ENCODE assay signal across 17 cellular contexts in genomic region chr16:65176603-65177002, GRCh38.
DNase-seq lines count a peak whose midpoint lies in the region; ATAC-seq and TF ChIP-seq lines count a peak whose summit lies in the region.
"Had no signal": no experiment of that assay in that cellular context is flagged by ENCODE, and none has a peak within 500 bp of the region (broad histone marks: within the 10 kb centered on the region; RNA-seq: fewer than 3 reads in every experiment).

No MANE protein-coding gene starts in this region.

- H3K4me3 ChIP-seq in choroid plexus epithelial cell (ENCODE audit: low read depth, low read length) = no peak overlapping the region
- H3K4me3 ChIP-seq: esophagus muscularis mucosa, suprapubic skin had no signal

- TF ChIP-seq CTCF in choroid plexus epithelial cell (conservative IDR thresholded peaks at IDR 0.05; ENCODE audit: low read depth, low read length) = no peak

- no peaks in the 10 kb centered on the region for H3K4me1 Mint-ChIP-seq in stimulated activated memory B cell treated with anti-CD40 and anti-IgM and Interleukin-4, amounts not matched to agents 10 μg/mL and 1 μg/mL and 100 μg/mL, for 72 hours
- H3K4me1 Mint-ChIP-seq: activated CD4-positive, alpha-beta T cell treated with anti-CD3 and anti-CD28 coated beads, Interleukin-2, amount 10 ng/mL, durations not matched to agents 24 days and 14 days; T-helper 17 cell had no signal

- H3K27me3 Mint-ChIP-seq in stimulated activated memory B cell treated with anti-CD40 and anti-IgM and Interleukin-4, amounts not matched to agents 10 μg/mL and 1 μg/mL and 100 μg/mL, for 72 hours = no peaks in the 10 kb centered on the region
- H3K27me3 Mint-ChIP-seq: activated CD4-positive, alpha-beta T cell treated with anti-CD3 and anti-CD28 coated beads, Interleukin-2, amount 10 ng/mL, durations not matched to agents 24 days and 14 days; T-helper 17 cell had no signal

- DNase-seq in HCEC 1CT = peak; percentile 86
- DNase-seq in choroid plexus epithelial cell (ENCODE audit: low read depth) = peak; percentile 96
- peak; percentile 35 for DNase-seq in kidney tubule cell (ENCODE audit: low spot score)
- peak; percentile 52 for DNase-seq in stromal cell of bone marrow (ENCODE audit: low read depth)
- no peak for DNase-seq in stimulated activated CD4-positive, alpha-beta T cell treated with anti-CD3 and anti-CD28 coated beads, Interleukin-15, amount 100 ng/mL, for 24 hours
- DNase-seq in C1 segment of cervical spinal cord (lab: John Stamatoyannopoulos, UW) = no peak
- DNase-seq in NCI-H187 (lab: John Stamatoyannopoulos, UW) = no peak
- DNase-seq: activated CD4-positive, alpha-beta T cell treated with anti-CD3 and anti-CD28 coated beads, Interleukin-2, amount 10 ng/mL, durations not matched to agents 24 days and 14 days; Caco-2; NCI-H446 treated with DMSO at 0.1 percent for 48 hours; PC-3; T-helper 17 cell had no signal

- no peak overlapping the region for H3K27ac Mint-ChIP-seq in stimulated activated memory B cell treated with anti-CD40 and anti-IgM and Interleukin-4, amounts not matched to agents 10 μg/mL and 1 μg/mL and 100 μg/mL, for 72 hours
- H3K27ac Mint-ChIP-seq: activated CD4-positive, alpha-beta T cell treated with anti-CD3 and anti-CD28 coated beads, Interleukin-2, amount 10 ng/mL, durations not matched to agents 24 days and 14 days; activated T-helper 1 cell treated with anti-CD3 and anti-CD28 coated beads, Interleukin-12 subunit alpha, Interleukin-12 subunit beta, Interleukin-2, Interleukin-4 antibody, amounts not matched to agents 30 ng/mL and 10 ng/mL and 1 ng/mL, durations not matched to agents 14 hours and 24 hours and 36 hours; T-helper 17 cell had no signal

- ATAC-seq in stimulated activated memory B cell treated with anti-CD40 and anti-IgM and Interleukin-4, amounts not matched to agents 10 μg/mL and 1 μg/mL and 100 μg/mL, for 72 hours = no peak
- ATAC-seq: left lobe of liver, PC-3, T-helper 17 cell had no signal

- peaks cover 3% of the 10 kb centered on the region for H3K9me3 Mint-ChIP-seq in stimulated activated memory B cell treated with anti-CD40 and anti-IgM and Interleukin-4, amounts not matched to agents 10 μg/mL and 1 μg/mL and 100 μg/mL, for 72 hours
- H3K9me3 Mint-ChIP-seq: activated CD4-positive, alpha-beta T cell treated with anti-CD3 and anti-CD28 coated beads, Interleukin-2, amount 10 ng/mL, durations not matched to agents 24 days and 14 days; activated T-helper 1 cell treated with anti-CD3 and anti-CD28 coated beads, Interleukin-12 subunit alpha, Interleukin-12 subunit beta, Interleukin-2, Interleukin-4 antibody, amounts not matched to agents 30 ng/mL and 10 ng/mL and 1 ng/mL, durations not matched to agents 14 hours and 24 hours and 36 hours had no signal

- no peak overlapping the region for H3K4me3 Mint-ChIP-seq in stimulated activated memory B cell treated with anti-CD40 and anti-IgM and Interleukin-4, amounts not matched to agents 10 μg/mL and 1 μg/mL and 100 μg/mL, for 72 hours
- H3K4me3 Mint-ChIP-seq: activated CD4-positive, alpha-beta T cell treated with anti-CD3 and anti-CD28 coated beads, Interleukin-2, amount 10 ng/mL, durations not matched to agents 24 days and 14 days; activated T-helper 1 cell treated with anti-CD3 and anti-CD28 coated beads, Interleukin-12 subunit alpha, Interleukin-12 subunit beta, Interleukin-2, Interleukin-4 antibody, amounts not matched to agents 30 ng/mL and 10 ng/mL and 1 ng/mL, durations not matched to agents 14 hours and 24 hours and 36 hours; T-helper 17 cell had no signal

- H3K36me3 Mint-ChIP-seq in stimulated activated memory B cell treated with anti-CD40 and anti-IgM and Interleukin-4, amounts not matched to agents 10 μg/mL and 1 μg/mL and 100 μg/mL, for 72 hours = no peaks in the 10 kb centered on the region

Comparison
In these comparisons a context has a peak if more than half of its experiments do, and no peak if none do; other contexts are left out.
1. DNase-seq: peak in HCEC 1CT (single experiment), choroid plexus epithelial cell (single experiment), kidney tubule cell (single experiment) and stromal cell of bone marrow (single experiment); none in stimulated activated CD4-positive, alpha-beta T cell treated with anti-CD3 and anti-CD28 coated beads, Interleukin-15, amount 100 ng/mL, for 24 hours (single experiment), C1 segment of cervical spinal cord (0 of 14) and NCI-H187 (0 of 2).